ENCODE assay signal across 10 cellular contexts in the genomic region with DNA sequence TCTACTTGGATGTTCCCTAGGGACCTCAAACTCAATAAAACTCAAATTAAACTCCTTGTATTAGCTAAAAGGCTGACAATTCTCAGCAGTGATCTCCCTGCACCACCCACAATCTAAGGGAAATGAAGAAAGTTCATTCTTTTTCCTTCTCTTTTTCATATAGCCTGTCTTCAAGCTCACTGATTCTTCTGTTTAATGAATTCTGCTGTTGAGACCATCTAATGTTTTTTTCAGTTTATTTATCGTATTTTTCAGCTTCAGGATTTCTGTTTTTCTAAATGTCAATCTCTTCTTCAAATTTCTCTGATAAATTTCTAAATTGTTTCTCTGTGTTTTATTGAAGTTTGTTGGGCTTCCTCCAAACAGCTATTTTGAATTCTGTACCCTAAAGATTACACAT. TPM values are rescaled to one million over a fixed set of nuclear protein-coding genes. Genes with fewer than 3 reads are reported as not detected.
"Had no signal": no experiment of that assay in that cellular context is flagged by ENCODE, and none has a peak within 500 bp of the region (broad histone marks: within the 10 kb centered on the region; RNA-seq: fewer than 3 reads in every experiment).

No MANE protein-coding gene starts in this region.

- H3K9me3 ChIP-seq: HAP-1 had no signal

- H3K36me3 ChIP-seq: HAP-1 had no signal

- DNase-seq: GM23248, GOT3, H7, HFFc6, IMR-90, KG1 had no signal

- H3K27ac ChIP-seq: GM23248, HL-60 had no signal

- H3K9ac ChIP-seq: GM23248 had no signal

- H3K4me1 ChIP-seq: HAP-1 had no signal

- H2AFZ ChIP-seq: GM23248 had no signal

- H3K4me3 ChIP-seq: GM23248, HAP-1 had no signal

RNA-seq across cellular contexts. Expression of gene CRISP2, which starts 19.8 kb away (rescaled TPM):
- total RNA-seq: GM23248, H7, HFFc6, HT1080, IMR-90 had no signal
- polyA plus RNA-seq: GM23248, IMR-90 had no signal

RNA-seq across cellular contexts. Expression of gene CRISP3, which starts 50.7 kb away (rescaled TPM):
- total RNA-seq: GM23248, H4, H7, HFFc6, HT1080, IMR-90 had no signal
- polyA plus RNA-seq: GM23248, IMR-90 had no signal

RNA-seq across cellular contexts. Expression of gene RHAG, which starts 56.9 kb away (rescaled TPM):
- total RNA-seq: GM23248, H4, HFFc6, IMR-90 had no signal
- polyA plus RNA-seq: GM23248, IMR-90 had no signal
